1 cellular context compared by ENCODE assay signal in the genomic region with DNA sequence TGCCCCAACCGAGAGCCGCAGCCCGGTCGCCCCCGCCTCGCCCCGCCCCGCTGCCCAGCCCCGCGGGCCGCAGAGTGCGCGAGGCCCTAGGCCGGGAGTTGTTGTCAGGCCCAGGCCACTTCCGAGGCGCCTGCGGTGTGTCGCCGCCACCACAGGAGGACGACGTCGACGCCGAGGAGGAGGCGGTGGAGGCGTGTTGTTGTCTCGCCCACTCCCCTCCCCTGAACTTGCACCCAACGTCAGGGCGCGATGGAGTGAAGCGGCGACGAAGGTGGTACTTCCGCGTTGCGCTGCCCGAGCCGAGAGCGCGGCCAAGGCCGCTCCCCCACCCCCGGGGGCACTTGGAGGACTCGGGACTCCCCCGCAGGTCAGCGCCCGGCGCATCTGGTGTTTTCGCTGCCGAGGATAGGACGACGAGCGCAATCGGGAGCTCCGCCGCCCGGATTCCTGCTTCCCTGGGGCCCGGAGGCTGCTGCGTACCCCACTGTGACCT.
A peak's percentile ranks its signal among the peaks of the same experiment; 100 is the strongest.
TF ChIP-seq lines count a peak whose summit lies in the region.

TSS of gene CDK13 (plus strand) at position 277 of the 493 bp plus-strand sequence. CDS start 386 bp downstream, outside the sequence.

TF ChIP-seq in HepG2, 621 proteins besides CTCF, POLR2A, EP300 and RAD21 (continued from another document and continues in another):
- TF ChIP-seq HOMEZ (CRISPR knock-in tag; IDR thresholded peaks at IDR 0.05; ENCODE audit: low read depth) (no peak), ZNF687 (CRISPR knock-in tag; IDR thresholded peaks at IDR 0.05) (peak; percentile 53), SALL2 (CRISPR knock-in tag; IDR thresholded peaks at IDR 0.05) (no peak), TRIM24 (CRISPR knock-in tag; IDR thresholded peaks at IDR 0.05) (no peak), TFDP2 (CRISPR knock-in tag; IDR thresholded peaks at IDR 0.05) (peak; percentile 52; the same call in 1 of the 2 replicates), MBD4 (IDR thresholded peaks at IDR 0.05; ENCODE audit: borderline replicate concordance, low read length) (no peak), FOXP1 (IDR thresholded peaks at IDR 0.05) (no peak), FOXP1 (CRISPR knock-in tag; IDR thresholded peaks at IDR 0.05) (no peak), XRCC5 (optimal IDR thresholded peaks at IDR 0.05; ENCODE audit: low read length) (no peak), RELA (CRISPR knock-in tag; IDR thresholded peaks at IDR 0.05) (no peak), ZNF260 (CRISPR knock-in tag; IDR thresholded peaks at IDR 0.05; ENCODE audit: borderline replicate concordance, low read depth) (no peak), SATB2 (CRISPR knock-in tag; IDR thresholded peaks at IDR 0.05) (no peak), ZNF724P (CRISPR knock-in tag; IDR thresholded peaks at IDR 0.05; ENCODE audit: borderline replicate concordance) (no peak), ARNT (IDR thresholded peaks at IDR 0.05) (no peak), SKI (IDR thresholded peaks at IDR 0.05; ENCODE audit: partially characterized antibody) (no peak), ZNF10 (CRISPR knock-in tag; IDR thresholded peaks at IDR 0.05; ENCODE audit: borderline replicate concordance, low read depth) (no peak), THAP9 (CRISPR knock-in tag; IDR thresholded peaks at IDR 0.05; ENCODE audit: borderline replicate concordance) (no peak; the same call in 1 of the 2 replicates), ZNF207 (IDR thresholded peaks at IDR 0.05; ENCODE audit: borderline replicate concordance) (no peak), SPEN (CRISPR knock-in tag; IDR thresholded peaks at IDR 0.05; ENCODE audit: low read depth) (0 out of 2 replicates have a peak, but pooled peaks have one; percentile 2), ZNF740 (CRISPR knock-in tag; IDR thresholded peaks at IDR 0.05) (peak; percentile 81), UBTF (CRISPR knock-in tag; IDR thresholded peaks at IDR 0.05) (peak; percentile 84), ZNF124 (CRISPR knock-in tag; IDR thresholded peaks at IDR 0.05) (no peak), BCL3 (CRISPR knock-in tag; IDR thresholded peaks at IDR 0.05) (no peak), USF2 (IDR thresholded peaks at IDR 0.05; ENCODE audit: low read depth, low read length) (no peak), USF2 (CRISPR knock-in tag; IDR thresholded peaks at IDR 0.05; ENCODE audit: borderline replicate concordance) (no peak)
- TF ChIP-seq, protein P1, sequence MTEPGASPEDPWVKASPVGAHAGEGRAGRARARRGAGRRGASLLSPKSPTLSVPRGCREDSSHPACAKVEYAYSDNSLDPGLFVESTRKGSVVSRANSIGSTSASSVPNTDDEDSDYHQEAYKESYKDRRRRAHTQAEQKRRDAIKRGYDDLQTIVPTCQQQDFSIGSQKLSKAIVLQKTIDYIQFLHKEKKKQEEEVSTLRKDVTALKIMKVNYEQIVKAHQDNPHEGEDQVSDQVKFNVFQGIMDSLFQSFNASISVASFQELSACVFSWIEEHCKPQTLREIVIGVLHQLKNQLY (CRISPR knock-in tag; IDR thresholded peaks at IDR 0.05): no peak
- TF ChIP-seq, protein P2, sequence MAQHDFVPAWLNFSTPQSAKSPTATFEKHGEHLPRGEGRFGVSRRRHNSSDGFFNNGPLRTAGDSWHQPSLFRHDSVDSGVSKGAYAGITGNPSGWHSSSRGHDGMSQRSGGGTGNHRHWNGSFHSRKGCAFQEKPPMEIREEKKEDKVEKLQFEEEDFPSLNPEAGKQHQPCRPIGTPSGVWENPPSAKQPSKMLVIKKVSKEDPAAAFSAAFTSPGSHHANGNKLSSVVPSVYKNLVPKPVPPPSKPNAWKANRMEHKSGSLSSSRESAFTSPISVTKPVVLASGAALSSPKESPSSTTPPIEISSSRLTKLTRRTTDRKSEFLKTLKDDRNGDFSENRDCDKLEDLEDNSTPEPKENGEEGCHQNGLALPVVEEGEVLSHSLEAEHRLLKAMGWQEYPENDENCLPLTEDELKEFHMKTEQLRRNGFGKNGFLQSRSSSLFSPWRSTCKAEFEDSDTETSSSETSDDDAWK (CRISPR knock-in tag; IDR thresholded peaks at IDR 0.05): no peak
- TF ChIP-seq, protein P3, sequence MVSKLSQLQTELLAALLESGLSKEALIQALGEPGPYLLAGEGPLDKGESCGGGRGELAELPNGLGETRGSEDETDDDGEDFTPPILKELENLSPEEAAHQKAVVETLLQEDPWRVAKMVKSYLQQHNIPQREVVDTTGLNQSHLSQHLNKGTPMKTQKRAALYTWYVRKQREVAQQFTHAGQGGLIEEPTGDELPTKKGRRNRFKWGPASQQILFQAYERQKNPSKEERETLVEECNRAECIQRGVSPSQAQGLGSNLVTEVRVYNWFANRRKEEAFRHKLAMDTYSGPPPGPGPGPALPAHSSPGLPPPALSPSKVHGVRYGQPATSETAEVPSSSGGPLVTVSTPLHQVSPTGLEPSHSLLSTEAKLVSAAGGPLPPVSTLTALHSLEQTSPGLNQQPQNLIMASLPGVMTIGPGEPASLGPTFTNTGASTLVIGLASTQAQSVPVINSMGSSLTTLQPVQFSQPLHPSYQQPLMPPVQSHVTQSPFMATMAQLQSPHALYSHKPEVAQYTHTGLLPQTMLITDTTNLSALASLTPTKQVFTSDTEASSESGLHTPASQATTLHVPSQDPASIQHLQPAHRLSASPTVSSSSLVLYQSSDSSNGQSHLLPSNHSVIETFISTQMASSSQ (IDR thresholded peaks at IDR 0.05; ENCODE audit: low read depth): no peak
- TF ChIP-seq, protein P3 (CRISPR knock-in tag; IDR thresholded peaks at IDR 0.05; ENCODE audit: borderline replicate concordance): peak; percentile 19; the same call in 1 of the 2 replicates
